1 cellular context compared by ENCODE assay signal in genomic region chr7:107890493-107890961, GRCh38.
TF ChIP-seq lines count a peak whose summit lies in the region.

No MANE protein-coding gene starts in this region.

TF ChIP-seq in GM23338, 12 proteins besides CTCF, POLR2A, EP300 and RAD21 (continued from another document):
- TF ChIP-seq ZNF462 (CRISPR knock-in tag; IDR thresholded peaks at IDR 0.05) (no peak), NANOG (IDR thresholded peaks at IDR 0.05; ENCODE audit: borderline replicate concordance) (no peak), JUNB (IDR thresholded peaks at IDR 0.05; ENCODE audit: unreplicated experiment) (no peak)
TF ChIP-seq in GM23338: peak in this region for 0.
